16 cellular contexts compared by ENCODE assay signal in genomic region chr5:150297934-150298595, GRCh38. TPM values are rescaled to one million over a fixed set of nuclear protein-coding genes. Genes with fewer than 3 reads are reported as not detected.
"Had no signal": no experiment of that assay in that cellular context is flagged by ENCODE, and none has a peak within 500 bp of the region (broad histone marks: within the 10 kb centered on the region; RNA-seq: fewer than 3 reads in every experiment).

No MANE protein-coding gene starts in this region.

- H3K27ac ChIP-seq: adrenal gland, body of pancreas had no signal

- H3K9me3 ChIP-seq: adrenal gland, body of pancreas had no signal

- H3K36me3 ChIP-seq: adrenal gland had no signal

- DNase-seq: activated CD4-positive, alpha-beta T cell treated with anti-CD3 and anti-CD28 coated beads, Interleukin-2, amount 50 U/mL, for 1 hour; activated CD4-positive, CD25-positive, alpha-beta regulatory T cell; activated naive CD4-positive, alpha-beta T cell treated with anti-CD3 and anti-CD28 coated beads, Interleukin-2, amount 50 U/mL, for 16 hours; adrenal gland; body of pancreas; cerebellar nuclear complex; effector memory CD8-positive, alpha-beta T cell; foreskin fibroblast; glutamatergic neuron; left colon; T-helper 2 cell had no signal

- H3K4me3 ChIP-seq: adrenal gland, body of pancreas had no signal

- ATAC-seq: effector memory CD8-positive, alpha-beta T cell; left colon; natural killer cell treated with Interleukin-12 subunit alpha and Interleukin-12 subunit beta and Interleukin-15 and Interleukin-18, amount 100 ng/mL, for 72 hours; stimulated activated memory B cell treated with anti-CD40 and anti-IgM and Interleukin-4, amounts not matched to agents 10 μg/mL and 1 μg/mL and 100 μg/mL, for 72 hours had no signal

RNA-seq across cellular contexts. Expression of gene ARSI, which starts 4.6 kb away (rescaled TPM):
- total RNA-seq: activated CD8-positive, alpha-beta memory T cell treated with anti-CD3 and anti-CD28 coated beads for 36 hours; natural killer cell treated with Interleukin-12 subunit alpha and Interleukin-12 subunit beta and Interleukin-15 and Interleukin-18, amount 100 ng/mL, for 72 hours had no signal

RNA-seq across cellular contexts. Expression of gene CAMK2A, which starts 8.5 kb away (rescaled TPM):
- total RNA-seq: activated CD8-positive, alpha-beta memory T cell treated with anti-CD3 and anti-CD28 coated beads for 36 hours; epithelial cell of proximal tubule; natural killer cell treated with Interleukin-12 subunit alpha and Interleukin-12 subunit beta and Interleukin-15 and Interleukin-18, amount 100 ng/mL, for 72 hours; subcutaneous adipose tissue had no signal
